Comparison of ENCODE assay signal across 31 cellular contexts in the genomic region with DNA sequence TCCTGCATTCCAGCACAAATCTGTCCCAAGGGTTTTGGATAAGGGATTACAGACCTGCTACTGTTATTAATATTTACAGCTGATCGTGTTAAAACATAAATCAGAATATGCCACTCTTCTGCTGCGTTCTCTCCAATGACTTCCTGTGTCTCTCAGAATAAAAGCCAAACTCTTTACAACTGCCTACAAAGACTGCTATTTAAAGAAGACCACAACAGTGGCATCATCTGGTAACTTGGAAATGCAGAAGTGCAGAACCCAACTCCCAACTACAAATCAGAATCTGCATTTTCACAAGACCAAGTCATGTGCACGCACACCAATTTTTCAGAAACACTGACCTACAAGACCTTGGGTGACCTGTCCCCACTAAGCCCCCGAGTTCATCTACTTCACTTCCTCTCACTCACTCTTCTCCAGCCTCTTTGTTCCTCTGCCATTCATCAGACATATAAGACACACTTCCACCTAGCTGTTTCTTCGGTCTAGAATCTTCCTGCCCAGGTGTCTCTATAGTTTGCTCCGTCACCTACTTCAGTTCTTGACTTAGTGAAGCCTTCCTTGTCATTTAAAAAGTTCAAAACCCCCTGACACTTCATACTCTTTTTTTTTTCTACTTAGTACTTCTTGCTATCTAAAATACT. TPM values are rescaled to one million over a fixed set of nuclear protein-coding genes. Genes with fewer than 3 reads are reported as not detected.
DNase-seq lines count a peak whose midpoint lies in the region; TF ChIP-seq lines count a peak whose summit lies in the region.
"Had no signal": no experiment of that assay in that cellular context is flagged by ENCODE, and none has a peak within 500 bp of the region (broad histone marks: within the 10 kb centered on the region; RNA-seq: fewer than 3 reads in every experiment).

No MANE protein-coding gene starts in this region.

- H3K4me1 ChIP-seq in osteoblast (ENCODE audit: insufficient read depth, low read length) (peaks cover 38% of the 10 kb centered on the region), mesenchymal stem cell (ENCODE audit: control insufficient read depth, insufficient read depth, low read depth, low read length) (peaks cover 3% of the 10 kb centered on the region)

- no peak overlapping the region for H3K4me2 ChIP-seq in osteoblast (ENCODE audit: insufficient read depth, low read length)
- no peak overlapping the region for H3K4me2 ChIP-seq in mesenchymal stem cell (ENCODE audit: low read length, poor library complexity, severe bottlenecking)
- H3K4me2 ChIP-seq: KMS-11 had no signal

- no peak overlapping the region for H3K4ac ChIP-seq in mesenchymal stem cell (ENCODE audit: low read depth in 1 of 2, low read length in 2 of 2)

- H3K79me1 ChIP-seq in mesenchymal stem cell (replicated peaks; ENCODE audit: low read length, poor library complexity, severe bottlenecking) = no peaks in the 10 kb centered on the region

- H3K4me3 ChIP-seq in osteoblast (ENCODE audit: insufficient read depth, low read length) (no peak overlapping the region), mesenchymal stem cell (ENCODE audit: insufficient read depth in 1 of 2, low read depth in 1 of 2, low read length in 2 of 2) (no peak overlapping the region)
- H3K4me3 ChIP-seq: heart right ventricle, right atrium auricular region, spleen, thoracic aorta had no signal

- H3K9ac ChIP-seq in mesenchymal stem cell (ENCODE audit: low read length) = no peak overlapping the region
- H3K9ac ChIP-seq: KMS-11, parathyroid adenoma had no signal

- no peak overlapping the region for H2BK120ac ChIP-seq in mesenchymal stem cell (ENCODE audit: low read depth, low read length)

- H3K27me3 ChIP-seq in osteoblast (ENCODE audit: insufficient read depth, low read length) = no peaks in the 10 kb centered on the region
- H3K27me3 ChIP-seq in mesenchymal stem cell (ENCODE audit: control insufficient read depth in 1 of 2, insufficient read depth in 1 of 2, low read length in 2 of 2) = no peaks in the 10 kb centered on the region
- H3K27me3 ChIP-seq: heart right ventricle, right atrium auricular region, spleen had no signal

- H3K14ac ChIP-seq in mesenchymal stem cell (ENCODE audit: low read length in 2 of 2) = no peak overlapping the region

- H2BK12ac ChIP-seq in mesenchymal stem cell (ENCODE audit: low read length in 2 of 2) = no peak overlapping the region

- H4K91ac ChIP-seq in mesenchymal stem cell (ENCODE audit: low read length) = no peak overlapping the region

- no peak overlapping the region for H2BK15ac ChIP-seq in mesenchymal stem cell (ENCODE audit: low read depth, poor library complexity, severe bottlenecking)

- H3K23ac ChIP-seq in mesenchymal stem cell (ENCODE audit: low read length in 2 of 2) = no peak overlapping the region

- H2AFZ ChIP-seq in osteoblast (ENCODE audit: low read length) (peak overlapping the region; percentile 13), mesenchymal stem cell (ENCODE audit: low read depth, low read length) (no peak overlapping the region)
- H2AFZ ChIP-seq: parathyroid adenoma had no signal

- WGBS in mesenchymal stem cell = 68% methylated on average over 6 of the region's 6 CpGs

- H3K18ac ChIP-seq in mesenchymal stem cell (ENCODE audit: low read depth in 1 of 2, low read length in 2 of 2) = peak overlapping the region in 1 of 2 experiments; percentile 28

- TF ChIP-seq CTCF in osteoblast (IDR thresholded peaks at IDR 0.05; ENCODE audit: extremely low read depth, low read depth, low read length) = no peak

- H3K27ac ChIP-seq in osteoblast (ENCODE audit: low read depth, low read length) (no peak overlapping the region), mesenchymal stem cell (ENCODE audit: low read length, poor library complexity, severe bottlenecking) (no peak overlapping the region)
- H3K27ac ChIP-seq: heart right ventricle, HL-60, KMS-11, parathyroid adenoma, right atrium auricular region, spleen, thoracic aorta, WERI-Rb-1 had no signal

- no peaks in the 10 kb centered on the region for H3K79me2 ChIP-seq in osteoblast (ENCODE audit: insufficient read depth, low read length)

- H3K9me3 ChIP-seq in osteoblast (ENCODE audit: low read depth, low read length) (no peaks in the 10 kb centered on the region), mesenchymal stem cell (ENCODE audit: control insufficient read depth, low read length) (no peaks in the 10 kb centered on the region)
- H3K9me3 ChIP-seq: heart right ventricle, right atrium auricular region, spleen, thoracic aorta had no signal

- H2AK5ac ChIP-seq in mesenchymal stem cell (ENCODE audit: low read length, severe bottlenecking) = no peak overlapping the region

- no peak overlapping the region for H2BK5ac ChIP-seq in mesenchymal stem cell (ENCODE audit: low read depth, low read length, poor library complexity, severe bottlenecking)

- H3K36me3 ChIP-seq in osteoblast (ENCODE audit: insufficient read depth, low read length) = no peaks in the 10 kb centered on the region
- H3K36me3 ChIP-seq in mesenchymal stem cell (ENCODE audit: control insufficient read depth in 1 of 2, insufficient read depth in 2 of 2, low read depth in 1 of 2, low read length in 2 of 2) = no peaks in the 10 kb centered on the region
- H3K36me3 ChIP-seq: heart right ventricle, right atrium auricular region, spleen, thoracic aorta had no signal

- peak; percentile 31 for DNase-seq in NOMO-1 treated with DMSO at 0.1 percent for 48 hours (lab: John Stamatoyannopoulos, UW; ENCODE audit: unreplicated experiment)
- no peak for DNase-seq in NOMO-1 treated with dmso at 0.1 percent for 144 hours (lab: John Stamatoyannopoulos, UW; ENCODE audit: unreplicated experiment)
- peak; percentile 13 for DNase-seq in OCI-M1 (lab: John Stamatoyannopoulos, UW)
- DNase-seq in foreskin melanocyte = peak; percentile 48
- DNase-seq in osteoblast (ENCODE audit: insufficient read length, low spot score, missing footprints) = no peak
- no peak for DNase-seq in mesenchymal stem cell
- no peak for DNase-seq in midbrain (lab: John Stamatoyannopoulos, UW)
- DNase-seq in T-helper 9 cell = no peak
- DNase-seq: 8988T; activated CD4-positive, alpha-beta T cell treated with anti-CD3 and anti-CD28 coated beads for 48 hours; activated gamma-delta T cell; activated naive CD8-positive, alpha-beta T cell treated with anti-CD3 and anti-CD28 coated beads for 36 hours; activated T-cell treated with anti-CD3 and anti-CD28 coated beads, Interleukin-2, amount 50 U/mL, for 24 hours; aorta; caudate nucleus; heart right ventricle; NCI-H1436 treated with DMSO at 0.1 percent for 48 hours; NCI-H2081 treated with DMSO at 0.1 percent for 48 hours; NCI-H2227 treated with DMSO at 0.1 percent for 48 hours; NCI-H526 treated with DMSO at 0.1 percent for 48 hours; SHP77 treated with DMSO at 0.1 percent for 48 hours; spleen; stimulated activated CD8-positive, alpha-beta memory T cell treated with anti-CD3 and anti-CD28 coated beads, Interleukin-4, amount 100 ng/mL, for 48 hours; stimulated activated naive CD8-positive, alpha-beta T cell treated with anti-CD3 and anti-CD28 coated beads, Interleukin-15, amount 100 ng/mL, for 72 hours; T1000; WERI-Rb-1 had no signal

- H4K20me1 ChIP-seq in osteoblast (ENCODE audit: insufficient read depth, low read length) = no peaks in the 10 kb centered on the region

- H4K8ac ChIP-seq in mesenchymal stem cell (ENCODE audit: low read length) = no peak overlapping the region

RNA-seq across cellular contexts. Expression of a gene that starts 36.0 kb away (rescaled TPM):
- total RNA-seq in osteoblast = 33.7 and 54.5 TPM in 2 replicates
- polyA plus RNA-seq in mesenchymal stem cell (2013, experiment 1 of 2) = 21.7 TPM
- 20.5 TPM for polyA plus RNA-seq in mesenchymal stem cell (2013, experiment 2 of 2)

Comparison
In these comparisons a context has a peak if more than half of its experiments do, and no peak if none do; other contexts are left out.
1. DNase-seq: peak in NOMO-1 treated with DMSO at 0.1 percent for 48 hours (single experiment), OCI-M1 (single experiment) and foreskin melanocyte (single experiment); none in NOMO-1 treated with dmso at 0.1 percent for 144 hours (single experiment), osteoblast (single experiment), mesenchymal stem cell (single experiment), midbrain (single experiment) and T-helper 9 cell (single experiment).